1 cellular context compared by ENCODE assay signal in the genomic region with DNA sequence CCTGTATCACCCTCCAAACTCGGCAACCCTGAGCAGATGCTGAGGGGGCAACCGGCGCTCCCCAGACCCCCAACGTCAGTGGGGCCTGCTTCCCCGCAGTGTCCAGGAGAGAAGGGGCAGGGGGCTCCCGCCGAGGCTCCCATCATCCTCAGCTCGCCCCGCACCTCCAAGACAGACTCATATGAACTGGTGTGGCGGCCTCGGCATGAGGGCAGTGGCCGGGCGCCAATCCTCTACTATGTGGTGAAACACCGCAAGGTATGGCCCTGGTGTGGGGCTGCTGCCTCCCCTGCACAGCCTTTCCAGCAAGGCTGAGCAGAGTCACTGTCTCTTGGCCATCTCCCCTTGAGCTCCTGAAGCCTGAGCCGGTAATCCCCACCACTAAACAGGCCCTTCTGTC.
TF ChIP-seq lines count a peak whose summit lies in the region.

No MANE protein-coding gene starts in this region.

TF ChIP-seq in WTC11, 78 proteins besides CTCF, POLR2A, EP300 and RAD21 (continued from another document):
- TF ChIP-seq ARID4B (CRISPR knock-in tag; IDR thresholded peaks at IDR 0.05; ENCODE audit: borderline replicate concordance) (no peak), SMAD3 (CRISPR knock-in tag; IDR thresholded peaks at IDR 0.05; ENCODE audit: borderline replicate concordance) (no peak), GTF2I (CRISPR knock-in tag; conservative IDR thresholded peaks at IDR 0.05) (no peak)
- TF ChIP-seq, protein P1, sequence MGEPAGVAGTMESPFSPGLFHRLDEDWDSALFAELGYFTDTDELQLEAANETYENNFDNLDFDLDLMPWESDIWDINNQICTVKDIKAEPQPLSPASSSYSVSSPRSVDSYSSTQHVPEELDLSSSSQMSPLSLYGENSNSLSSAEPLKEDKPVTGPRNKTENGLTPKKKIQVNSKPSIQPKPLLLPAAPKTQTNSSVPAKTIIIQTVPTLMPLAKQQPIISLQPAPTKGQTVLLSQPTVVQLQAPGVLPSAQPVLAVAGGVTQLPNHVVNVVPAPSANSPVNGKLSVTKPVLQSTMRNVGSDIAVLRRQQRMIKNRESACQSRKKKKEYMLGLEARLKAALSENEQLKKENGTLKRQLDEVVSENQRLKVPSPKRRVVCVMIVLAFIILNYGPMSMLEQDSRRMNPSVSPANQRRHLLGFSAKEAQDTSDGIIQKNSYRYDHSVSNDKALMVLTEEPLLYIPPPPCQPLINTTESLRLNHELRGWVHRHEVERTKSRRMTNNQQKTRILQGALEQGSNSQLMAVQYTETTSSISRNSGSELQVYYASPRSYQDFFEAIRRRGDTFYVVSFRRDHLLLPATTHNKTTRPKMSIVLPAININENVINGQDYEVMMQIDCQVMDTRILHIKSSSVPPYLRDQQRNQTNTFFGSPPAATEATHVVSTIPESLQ (CRISPR knock-in tag; IDR thresholded peaks at IDR 0.05): no peak
